8 cellular contexts compared by ENCODE assay signal in genomic region chr19:38409631-38410133, GRCh38.
DNase-seq lines count a peak whose midpoint lies in the region; ATAC-seq lines count a peak whose summit lies in the region.
"Had no signal": no experiment of that assay in that cellular context is flagged by ENCODE, and none has a peak within 500 bp of the region (broad histone marks: within the 10 kb centered on the region; RNA-seq: fewer than 3 reads in every experiment).

No MANE protein-coding gene starts in this region.

- H3K4me3 Mint-ChIP-seq in dendritic cell treated with granulocyte-macrophage colony-stimulating factor and Interleukin-4, amounts not matched to agents 40 ng/mL and 50 ng/mL, for 4 days = no peak overlapping the region
- H3K4me3 Mint-ChIP-seq: activated naive CD8-positive, alpha-beta T cell had no signal

- ATAC-seq in GM21825 (IDR thresholded peaks at IDR 0.05; ENCODE audit: unreplicated experiment) = no peak
- ATAC-seq: foreskin keratinocyte had no signal

- H3K27me3 Mint-ChIP-seq in dendritic cell treated with granulocyte-macrophage colony-stimulating factor and Interleukin-4, amounts not matched to agents 40 ng/mL and 50 ng/mL, for 4 days = no peaks in the 10 kb centered on the region
- H3K27me3 Mint-ChIP-seq: activated naive CD8-positive, alpha-beta T cell; naive B cell had no signal

- peaks cover 95% of the 10 kb centered on the region for H3K36me3 Mint-ChIP-seq in dendritic cell treated with granulocyte-macrophage colony-stimulating factor and Interleukin-4, amounts not matched to agents 40 ng/mL and 50 ng/mL, for 4 days (ENCODE audit: low read depth)
- H3K36me3 Mint-ChIP-seq: activated naive CD8-positive, alpha-beta T cell had no signal

- H3K9me3 Mint-ChIP-seq in dendritic cell treated with granulocyte-macrophage colony-stimulating factor and Interleukin-4, amounts not matched to agents 40 ng/mL and 50 ng/mL, for 4 days = no peaks in the 10 kb centered on the region
- H3K9me3 Mint-ChIP-seq: naive B cell had no signal

- intact Hi-C loops in dendritic cell treated with granulocyte-macrophage colony-stimulating factor and Interleukin-4, amounts not matched to agents 40 ng/mL and 50 ng/mL, for 4 days (cut with micrococcal nuclease) = no loop called here

- H3K27ac Mint-ChIP-seq in dendritic cell treated with granulocyte-macrophage colony-stimulating factor and Interleukin-4, amounts not matched to agents 40 ng/mL and 50 ng/mL, for 4 days = peak overlapping the region; percentile 40
- H3K27ac Mint-ChIP-seq: activated naive CD8-positive, alpha-beta T cell had no signal

- DNase-seq in AG20443 (ENCODE audit: low spot score) (peak; percentile 52), ecto neural progenitor cell (ENCODE audit: low spot score) (no peak)
- DNase-seq: foreskin keratinocyte, naive B cell, NCI-H526 had no signal

- H3K4me1 Mint-ChIP-seq in dendritic cell treated with granulocyte-macrophage colony-stimulating factor and Interleukin-4, amounts not matched to agents 40 ng/mL and 50 ng/mL, for 4 days (ENCODE audit: low read depth) = peaks cover 32% of the 10 kb centered on the region
